ENCODE assay signal across 1 cellular context in genomic region chr2:72901426-72901825, GRCh38.
A peak's percentile ranks its signal among the peaks of the same experiment; 100 is the strongest.
TF ChIP-seq lines count a peak whose summit lies in the region.

No MANE protein-coding gene starts in this region.

TF ChIP-seq in K562, 482 proteins besides CTCF, POLR2A, EP300 and RAD21 (continued from another document):
- TF ChIP-seq KDM1A (IDR thresholded peaks at IDR 0.05), result peak; percentile 68 to 78
- peak; percentile 66 for TF ChIP-seq HDAC3 (IDR thresholded peaks at IDR 0.05; ENCODE audit: borderline replicate concordance, partially characterized antibody)
- 0 out of 2 replicates have a peak, but pooled peaks have one; percentile 23 for TF ChIP-seq MBD2 (IDR thresholded peaks at IDR 0.05; ENCODE audit: borderline replicate concordance, low read depth)
- TF ChIP-seq ZNF184 (CRISPR knock-in tag; IDR thresholded peaks at IDR 0.05), result no peak
- TF ChIP-seq CREB1 (IDR thresholded peaks at IDR 0.05), result peak; percentile 46; the same call in 1 of the 2 replicates
- no peak for TF ChIP-seq CREB1 (CRISPR knock-in tag; IDR thresholded peaks at IDR 0.05)
- no peak for TF ChIP-seq ZNF79 (CRISPR knock-in tag; IDR thresholded peaks at IDR 0.05; ENCODE audit: low read depth)
- peak; percentile 77 for TF ChIP-seq ETV5 (CRISPR knock-in tag; IDR thresholded peaks at IDR 0.05; ENCODE audit: low read depth)
- TF ChIP-seq ZKSCAN8 (CRISPR knock-in tag; IDR thresholded peaks at IDR 0.05), result peak; percentile 27; the same call in 1 of the 2 replicates
- TF ChIP-seq CC2D1A (IDR thresholded peaks at IDR 0.05), result peak; percentile 48; the same call in 1 of the 2 replicates
- 0 out of 2 replicates have a peak, but pooled peaks have one; percentile 29 for TF ChIP-seq MYNN (IDR thresholded peaks at IDR 0.05)
- no peak for TF ChIP-seq MYNN (CRISPR knock-in tag; IDR thresholded peaks at IDR 0.05)
- TF ChIP-seq STAT5A (IDR thresholded peaks at IDR 0.05; ENCODE audit: borderline replicate concordance, low read length), result peak; percentile 89
